Comparison of ENCODE assay signal across 11 cellular contexts in the genomic region with DNA sequence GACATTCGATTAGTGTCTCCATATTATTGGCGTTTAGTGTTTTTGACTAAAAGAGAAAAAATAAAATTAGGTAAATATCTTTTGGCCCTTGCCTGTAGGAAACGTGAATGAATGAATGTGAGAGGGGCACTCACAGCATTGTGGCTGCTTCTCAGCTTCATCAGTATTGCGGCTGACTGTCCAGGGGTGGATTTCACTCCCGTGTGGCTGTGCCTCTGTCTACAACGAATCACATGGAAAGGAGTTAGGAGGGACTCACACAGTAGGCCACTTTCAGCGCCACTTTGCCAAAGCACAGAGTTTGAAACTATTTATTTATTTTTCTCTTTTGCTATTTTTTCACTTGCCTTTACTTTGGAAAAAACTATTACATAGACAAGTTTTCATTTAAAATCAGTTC. TPM values are rescaled to one million over a fixed set of nuclear protein-coding genes. Genes with fewer than 3 reads are reported as not detected.
A peak's percentile ranks its signal among the peaks of the same experiment; 100 is the strongest.
DNase-seq lines count a peak whose midpoint lies in the region; ATAC-seq and TF ChIP-seq lines count a peak whose summit lies in the region.
"Had no signal": no experiment of that assay in that cellular context is flagged by ENCODE, and none has a peak within 500 bp of the region (broad histone marks: within the 10 kb centered on the region; RNA-seq: fewer than 3 reads in every experiment).

No MANE protein-coding gene starts in this region.

- DNase-seq in CD14-positive monocyte (ENCODE audit: low spot score) (no peak), naive B cell (no peak), NCI-H2081 treated with DMSO at 0.1 percent for 48 hours (lab: John Stamatoyannopoulos, UW) (no peak), retina (no peak), NCI-H2171 (lab: John Stamatoyannopoulos, UW) (no peak)
- DNase-seq in Jurkat, Clone E6-1 (ENCODE audit: low read depth, low spot score) = no peak
- no peak for DNase-seq in activated T-cell treated with anti-CD3 and anti-CD28 coated beads, Interleukin-2, amount 50 U/mL, for 24 hours
- DNase-seq: DMS 273 treated with DMSO at 0.1 percent for 48 hours, NCI-H748 treated with DMSO at 0.1 percent for 48 hours, nephron progenitor cell had no signal

- peak overlapping the region; percentile 96 for H3K4me3 Mint-ChIP-seq in CD14-positive monocyte
- H3K4me3 Mint-ChIP-seq in activated T-cell treated with anti-CD3 and anti-CD28 coated beads, Interleukin-2, amount 50 U/mL, for 24 hours = peak overlapping the region; percentile 94
- peak overlapping the region; percentile 92 to 100 (median 100) for H3K4me3 Mint-ChIP-seq in naive B cell
- H3K4me3 Mint-ChIP-seq: nephron progenitor cell had no signal

- ATAC-seq in naive B cell (ENCODE audit: low read depth in 2 of 2) (no peak), GM19395 (IDR thresholded peaks at IDR 0.05; ENCODE audit: unreplicated experiment) (no peak)

- peaks cover 40 to 47% of the 10 kb centered on the region in 2 donors for H3K36me3 Mint-ChIP-seq in CD14-positive monocyte
- peaks cover 59% of the 10 kb centered on the region for H3K36me3 Mint-ChIP-seq in activated T-cell treated with anti-CD3 and anti-CD28 coated beads, Interleukin-2, amount 50 U/mL, for 24 hours (ENCODE audit: low read depth)
- peaks cover 26 to 42% of the 10 kb centered on the region in 2 donors for H3K36me3 Mint-ChIP-seq in naive B cell

- peak overlapping the region; percentile 59 for H3K4me3 ChIP-seq in Jurkat, Clone E6-1 (ENCODE audit: low read length)

- H3K4me1 Mint-ChIP-seq in CD14-positive monocyte (peaks cover 47% of the 10 kb centered on the region), naive B cell (peaks cover 45 to 64% (median 64%) of the 10 kb centered on the region in 3 donors)
- peaks cover 77% of the 10 kb centered on the region for H3K4me1 Mint-ChIP-seq in activated T-cell treated with anti-CD3 and anti-CD28 coated beads, Interleukin-2, amount 50 U/mL, for 24 hours (ENCODE audit: low read depth)

- intact Hi-C loops in CD14-positive monocyte (cut with micrococcal nuclease) = loop anchor here in 1 of 2 donors (2.0 to 5.0 kb wide), 4 partner anchors 19 to 73 kb away; no protein-coding TSS in a partner anchor

- H3K27ac Mint-ChIP-seq in CD14-positive monocyte (peak overlapping the region; percentile 100), naive B cell (peak overlapping the region; percentile 99 to 100 (median 100))
- peak overlapping the region; percentile 98 for H3K27ac Mint-ChIP-seq in activated T-cell treated with anti-CD3 and anti-CD28 coated beads, Interleukin-2, amount 50 U/mL, for 24 hours
- H3K27ac Mint-ChIP-seq: nephron progenitor cell had no signal

- H3K9me3 Mint-ChIP-seq in CD14-positive monocyte (peaks cover 0 to 5% (median 0%) of the 10 kb centered on the region in 7 donors), naive B cell (no peaks in the 10 kb centered on the region)
- no peaks in the 10 kb centered on the region for H3K9me3 Mint-ChIP-seq in activated T-cell treated with anti-CD3 and anti-CD28 coated beads, Interleukin-2, amount 50 U/mL, for 24 hours
- H3K9me3 Mint-ChIP-seq: nephron progenitor cell had no signal

- peaks cover 0 to 2% (median 0%) of the 10 kb centered on the region in 3 donors for H3K27me3 Mint-ChIP-seq in CD14-positive monocyte (ENCODE audit: low read depth in 3 of 3)
- H3K27me3 Mint-ChIP-seq in activated T-cell treated with anti-CD3 and anti-CD28 coated beads, Interleukin-2, amount 50 U/mL, for 24 hours = no peaks in the 10 kb centered on the region
- no peaks in the 10 kb centered on the region for H3K27me3 Mint-ChIP-seq in naive B cell

- no peak for TF ChIP-seq CTCF in CD14-positive monocyte (IDR thresholded peaks at IDR 0.05)

RNA-seq across cellular contexts. Expression of a gene that starts 0.8 kb away (rescaled TPM):
- polyA plus RNA-seq in CD14-positive monocyte (10 to 100 TPM; 51.9 to 59.1 TPM), naive B cell (ENCODE audit: low read depth in 6 of 6) (100 to 1,000 TPM; 259 to 433 (median 379) TPM)
- 3.5 TPM for polyA plus RNA-seq in Jurkat, Clone E6-1 (2012; ENCODE audit: insufficient read depth, insufficient read length)

RNA-seq across cellular contexts. Expression of a gene that starts 44.0 kb away (rescaled TPM):
- 1 to 10 TPM; 4.6 to 9.6 TPM for polyA plus RNA-seq in CD14-positive monocyte
- 1.9 TPM for polyA plus RNA-seq in Jurkat, Clone E6-1 (2012; ENCODE audit: insufficient read depth, insufficient read length)
- 1 to 10 TPM in 5 of 6 donors, under 1 TPM in 1; 0.14 to 3.4 (median 2.4) TPM for polyA plus RNA-seq in naive B cell (ENCODE audit: low read depth in 6 of 6)

Comparison
In these comparisons a context has a peak if more than half of its experiments do, and no peak if none do; other contexts are left out.
1. RNA of a gene that starts 0.8 kb away (polyA plus RNA-seq): 259 to 433 TPM in naive B cell; 51.9 to 59.1 TPM in CD14-positive monocyte; every median in the first group is over 4 times any median in the second.
2. Peak in every context shown above with its lines, with median percentiles within 50 percentile points of each other: H3K27ac Mint-ChIP-seq and H3K4me3 Mint-ChIP-seq.